ENCODE assay signal across 14 cellular contexts in genomic region chr2:158529379-158530110, GRCh38.
A peak's percentile ranks its signal among the peaks of the same experiment; 100 is the strongest.
DNase-seq lines count a peak whose midpoint lies in the region; TF ChIP-seq lines count a peak whose summit lies in the region.
"Had no signal": no experiment of that assay in that cellular context is flagged by ENCODE, and none has a peak within 500 bp of the region (broad histone marks: within the 10 kb centered on the region; RNA-seq: fewer than 3 reads in every experiment).

No MANE protein-coding gene starts in this region.

- no peak overlapping the region for H3K4me3 ChIP-seq in mesodermal cell (ENCODE audit: extremely low read depth, insufficient read depth, low read length, poor library complexity, severe bottlenecking)
- H3K4me3 ChIP-seq: neural progenitor cell had no signal

- DNase-seq in COLO829 (ENCODE audit: low spot score) = peak; percentile 85
- peak; percentile 24 for DNase-seq in M059J (ENCODE audit: low read depth)
- DNase-seq in epithelial cell of prostate (ENCODE audit: low read depth, low spot score) = no peak
- no peak for DNase-seq in GM10248 (ENCODE audit: extremely low spot score)
- no peak for DNase-seq in HK-2 (ENCODE audit: unreplicated experiment)
- no peak for DNase-seq in activated CD8-positive, alpha-beta memory T cell treated with anti-CD3 and anti-CD28 coated beads, Interleukin-2, amount 50 U/mL, for 4 hours
- no peak for DNase-seq in NK-92 treated with Interleukin-12 subunit alpha and Interleukin-12 subunit beta, amount 100 ng/mL, for 24 hours (lab: John Stamatoyannopoulos, UW)
- DNase-seq: dermis blood vessel endothelial cell, head of caudate nucleus, NCI-H524, SIG-M5, small intestine had no signal

- POLR2A ChIA-PET in GM10248 (lab: Yijun Ruan, JAX) = interaction anchor here (0.7 kb wide), 1 partner anchor 948 kb away, joined by 7 read pairs; no protein-coding TSS in a partner anchor

- peaks cover 10% of the 10 kb centered on the region for H3K4me1 ChIP-seq in mesodermal cell (ENCODE audit: control insufficient read depth, insufficient read depth, low read length, poor library complexity, severe bottlenecking)
- H3K4me1 ChIP-seq: neural progenitor cell had no signal

- 83 to 89% methylated on average over 1 of the region's 3 CpGs for WGBS in mesodermal cell (ENCODE audit: insufficient coverage in 2 of 2), 2 experiments

- no peaks in the 10 kb centered on the region for H3K9me3 ChIP-seq in mesodermal cell (ENCODE audit: control insufficient read depth, low read length)

- CTCF ChIA-PET in GM10248 (lab: Yijun Ruan, JAX) = interaction anchor here (0.7 to 1.9 kb wide), 12 partner anchors 8 to 57 kb away, joined by 3 to 8 read pairs (median 4); no protein-coding TSS in a partner anchor

- H3K27ac ChIP-seq in epithelial cell of prostate (peak overlapping the region; percentile 13), mesodermal cell (ENCODE audit: low read depth, low read length, severe bottlenecking) (peak overlapping the region; percentile 75)
- H3K27ac ChIP-seq: neural progenitor cell had no signal

- TF ChIP-seq CTCF in GM10248 (IDR thresholded peaks at IDR 0.05; ENCODE audit: control extremely low read depth, extremely low read depth, low read depth, missing control alignments) = no peak

- H3K36me3 ChIP-seq in mesodermal cell (ENCODE audit: control insufficient read depth, insufficient read depth, low read length) = peaks cover 2% of the 10 kb centered on the region
- H3K36me3 ChIP-seq: neural progenitor cell had no signal

Comparison
In these comparisons a context has a peak if more than half of its experiments do, and no peak if none do; other contexts are left out.
1. DNase-seq: peak in COLO829 (single experiment) and M059J (single experiment); none in epithelial cell of prostate (single experiment), GM10248 (single experiment), HK-2 (single experiment), activated CD8-positive, alpha-beta memory T cell treated with anti-CD3 and anti-CD28 coated beads, Interleukin-2, amount 50 U/mL, for 4 hours (single experiment) and NK-92 treated with Interleukin-12 subunit alpha and Interleukin-12 subunit beta, amount 100 ng/mL, for 24 hours (single experiment).